In genomic region chr10:19954601-19955000, GRCh38 we compare ENCODE assay signal across 11 cellular contexts.
"Had no signal": no experiment of that assay in that cellular context is flagged by ENCODE, and none has a peak within 500 bp of the region (broad histone marks: within the 10 kb centered on the region; RNA-seq: fewer than 3 reads in every experiment).

No MANE protein-coding gene starts in this region.

- H2AFZ ChIP-seq: GM23248, GM23338 had no signal

- ATAC-seq: GM23338, HCT116 had no signal

- H3K27ac ChIP-seq: GM23248 had no signal

- H3K9me3 Mint-ChIP-seq: GM23338, H9 had no signal

- H3K4me3 Mint-ChIP-seq: GM23338, H9, HFFc6 had no signal

- FAIRE-seq: H1, H54 had no signal

- H3K27ac Mint-ChIP-seq: GM23338, HFFc6 had no signal

- H3K4me3 ChIP-seq: GM23248, GM23338, HAP-1 had no signal

- H3K9ac ChIP-seq: GM23248 had no signal

- DNase-seq: GM23248, GOT3, H7, H9, HCEC 1CT, HFFc6 had no signal

- H3K9me3 ChIP-seq: HAP-1 had no signal

- H3K4me2 ChIP-seq: GM23338 had no signal

- H3K36me3 ChIP-seq: HAP-1 had no signal
